ENCODE assay signal across 9 cellular contexts in the genomic region with DNA sequence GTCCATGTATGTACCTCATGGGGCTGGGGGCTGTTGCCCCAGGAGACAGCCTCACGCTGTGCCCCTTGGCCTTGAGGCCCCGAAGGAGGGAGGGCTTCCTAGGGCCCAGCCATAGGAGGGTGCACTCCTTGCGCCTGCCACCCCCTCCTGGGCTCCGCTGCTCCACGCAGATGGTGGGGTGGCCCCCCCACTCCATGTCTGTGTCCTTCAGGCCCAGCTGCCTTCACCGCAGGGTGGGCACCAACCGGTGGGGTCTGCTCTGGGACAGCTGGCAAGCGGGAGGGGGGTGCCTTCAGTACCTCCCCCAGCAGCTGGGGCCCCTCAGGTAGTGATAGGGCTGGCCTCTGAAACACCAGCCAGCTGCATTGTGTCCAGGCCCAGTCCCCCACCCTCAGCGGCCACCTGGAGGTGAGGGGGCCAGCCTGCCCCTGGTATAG. TPM values are rescaled to one million over a fixed set of nuclear protein-coding genes. Genes with fewer than 3 reads are reported as not detected.
DNase-seq lines count a peak whose midpoint lies in the region; ATAC-seq, FAIRE-seq and TF ChIP-seq lines count a peak whose summit lies in the region.
"Had no signal": no experiment of that assay in that cellular context is flagged by ENCODE, and none has a peak within 500 bp of the region (broad histone marks: within the 10 kb centered on the region; RNA-seq: fewer than 3 reads in every experiment).

No MANE protein-coding gene starts in this region.

- H3K27me3 ChIP-seq in osteoblast (ENCODE audit: insufficient read depth, low read length): no peaks in the 10 kb centered on the region
- no peaks in the 10 kb centered on the region for H3K27me3 ChIP-seq in MM.1S (replicated peaks; ENCODE audit: insufficient read depth, low read length)

- no peaks in the 10 kb centered on the region for H3K9me3 ChIP-seq in osteoblast (ENCODE audit: low read depth, low read length)
- H3K9me3 ChIP-seq in MM.1S (replicated peaks; ENCODE audit: insufficient read depth, low read length): no peaks in the 10 kb centered on the region

- H2AFZ ChIP-seq in osteoblast (ENCODE audit: low read length) (no peak overlapping the region), MM.1S (ENCODE audit: low read length) (no peak overlapping the region)

- H4K20me1 ChIP-seq in osteoblast (ENCODE audit: insufficient read depth, low read length) (peaks cover 45% of the 10 kb centered on the region), MM.1S (ENCODE audit: insufficient read depth, low read length) (no peaks in the 10 kb centered on the region; the same call in 1 of the 2 replicates)

- FAIRE-seq in urothelium cell line (lab: Jason Lieb, UNC): no peak

- H3K4me1 Mint-ChIP-seq in stimulated activated naive CD8-positive, alpha-beta T cell treated with anti-CD3 and anti-CD28 coated beads, Interleukin-15, amount 100 ng/mL, for 72 hours: peaks cover 27% of the 10 kb centered on the region
- H3K4me1 Mint-ChIP-seq: activated CD4-positive, alpha-beta memory T cell treated with anti-CD3 and anti-CD28 coated beads, Interleukin-2, amount 10 ng/mL, durations not matched to agents 7 days and 5 days had no signal

- H3K79me2 ChIP-seq in osteoblast (ENCODE audit: insufficient read depth, low read length): peaks cover 58% of the 10 kb centered on the region
- peaks cover 26% of the 10 kb centered on the region for H3K79me2 ChIP-seq in MM.1S (ENCODE audit: low read length)

- ATAC-seq in stimulated activated naive CD8-positive, alpha-beta T cell treated with anti-CD3 and anti-CD28 coated beads, Interleukin-15, amount 100 ng/mL, for 72 hours: peak; percentile 11
- no peak for ATAC-seq in stimulated activated naive CD8-positive, alpha-beta T cell treated with anti-CD3 and anti-CD28 coated beads, Interleukin-15, Interleukin-2, amounts not matched to agents 100 U/mL and 50 U/mL, for 24 hours
- peak; percentile 8 for ATAC-seq in Right ventricle myocardium superior (ENCODE audit: poor library complexity)
- ATAC-seq in GM21576 (IDR thresholded peaks at IDR 0.05; ENCODE audit: unreplicated experiment): no peak

- H3K36me3 ChIP-seq in osteoblast (ENCODE audit: insufficient read depth, low read length): peaks cover 4% of the 10 kb centered on the region
- peaks cover 6% of the 10 kb centered on the region; the same call in 1 of the 2 replicates for H3K36me3 ChIP-seq in MM.1S (replicated peaks; ENCODE audit: insufficient read depth, low read length)

- H3K9ac ChIP-seq in MM.1S (ENCODE audit: low read length): no peak overlapping the region

- no peaks in the 10 kb centered on the region for H3K9me2 ChIP-seq in MM.1S (replicated peaks; ENCODE audit: insufficient read depth, low read length)

- no peak overlapping the region for H3K4me2 ChIP-seq in osteoblast (ENCODE audit: insufficient read depth, low read length)
- no peak overlapping the region for H3K4me2 ChIP-seq in MM.1S (ENCODE audit: low read depth, low read length)

- no peak overlapping the region for H3K4me3 Mint-ChIP-seq in stimulated activated naive CD8-positive, alpha-beta T cell treated with anti-CD3 and anti-CD28 coated beads, Interleukin-15, amount 100 ng/mL, for 72 hours
- H3K4me3 Mint-ChIP-seq: activated CD4-positive, alpha-beta memory T cell treated with anti-CD3 and anti-CD28 coated beads, Interleukin-2, amount 10 ng/mL, durations not matched to agents 7 days and 5 days had no signal

- H3K4me1 ChIP-seq in osteoblast (ENCODE audit: insufficient read depth, low read length) (peaks cover 19% of the 10 kb centered on the region), MM.1S (ENCODE audit: low read length) (no peaks in the 10 kb centered on the region)

- TF ChIP-seq CTCF in osteoblast (IDR thresholded peaks at IDR 0.05; ENCODE audit: extremely low read depth, low read depth, low read length) (no peak), MM.1S (IDR thresholded peaks at IDR 0.05; ENCODE audit: low read length) (no peak)

- no peak overlapping the region for H3K4me3 ChIP-seq in osteoblast (ENCODE audit: insufficient read depth, low read length)
- no peak overlapping the region for H3K4me3 ChIP-seq in MM.1S (ENCODE audit: low read length)

- H3F3A ChIP-seq in MM.1S (ENCODE audit: insufficient read depth, low read length): no peaks in the 10 kb centered on the region

- H3K9me3 Mint-ChIP-seq in stimulated activated naive CD8-positive, alpha-beta T cell treated with anti-CD3 and anti-CD28 coated beads, Interleukin-15, amount 100 ng/mL, for 72 hours: no peaks in the 10 kb centered on the region
- H3K9me3 Mint-ChIP-seq: activated CD4-positive, alpha-beta memory T cell treated with anti-CD3 and anti-CD28 coated beads, Interleukin-2, amount 10 ng/mL, durations not matched to agents 7 days and 5 days had no signal

- intact Hi-C loops in Right ventricle myocardium superior (cut with DNase I): no loop called here

- H3K27ac Mint-ChIP-seq in stimulated activated naive CD8-positive, alpha-beta T cell treated with anti-CD3 and anti-CD28 coated beads, Interleukin-15, amount 100 ng/mL, for 72 hours: no peak overlapping the region
- H3K27ac Mint-ChIP-seq: activated CD4-positive, alpha-beta memory T cell treated with anti-CD3 and anti-CD28 coated beads, Interleukin-2, amount 10 ng/mL, durations not matched to agents 7 days and 5 days had no signal

- no peak for DNase-seq in stimulated activated naive CD8-positive, alpha-beta T cell treated with anti-CD3 and anti-CD28 coated beads, Interleukin-15, amount 100 ng/mL, for 72 hours
- no peak for DNase-seq in stimulated activated naive CD8-positive, alpha-beta T cell treated with anti-CD3 and anti-CD28 coated beads, Interleukin-15, Interleukin-2, amounts not matched to agents 100 U/mL and 50 U/mL, for 24 hours
- no peak for DNase-seq in Right ventricle myocardium superior
- peak; percentile 90 for DNase-seq in osteoblast (ENCODE audit: insufficient read length, low spot score, missing footprints)
- no peak for DNase-seq in MM.1S
- DNase-seq in urothelium cell line (ENCODE audit: low spot score): no peak
- DNase-seq in EL: no peak
- DNase-seq: activated CD4-positive, alpha-beta memory T cell treated with anti-CD3 and anti-CD28 coated beads, Interleukin-2, amount 10 ng/mL, durations not matched to agents 7 days and 5 days had no signal

- H3K27ac ChIP-seq in osteoblast (ENCODE audit: low read depth, low read length): peak overlapping the region; percentile 37
- H3K27ac ChIP-seq in MM.1S (ENCODE audit: low read length): no peak overlapping the region

- H3K27me3 Mint-ChIP-seq in stimulated activated naive CD8-positive, alpha-beta T cell treated with anti-CD3 and anti-CD28 coated beads, Interleukin-15, amount 100 ng/mL, for 72 hours: no peaks in the 10 kb centered on the region
- H3K27me3 Mint-ChIP-seq: activated CD4-positive, alpha-beta memory T cell treated with anti-CD3 and anti-CD28 coated beads, Interleukin-2, amount 10 ng/mL, durations not matched to agents 7 days and 5 days had no signal

RNA-seq across cellular contexts. Expression of a gene that starts 0.3 kb away (rescaled TPM):
- total RNA-seq in Right ventricle myocardium superior (1.6 TPM), osteoblast (0.88 and 1.4 TPM in 2 replicates)

RNA-seq across cellular contexts. Expression of a gene that starts 10.0 kb away (rescaled TPM):
- total RNA-seq in Right ventricle myocardium superior: 143 TPM
- 253 and 278 TPM in 2 replicates for total RNA-seq in osteoblast

RNA-seq across cellular contexts. Expression of a gene that starts 15.6 kb away (rescaled TPM):
- total RNA-seq in Right ventricle myocardium superior (14.8 TPM), osteoblast (4.4 and 4.7 TPM in 2 replicates)

RNA-seq across cellular contexts. Expression of a gene that starts 40.9 kb away (rescaled TPM):
- total RNA-seq in Right ventricle myocardium superior: 65.6 TPM
- total RNA-seq in osteoblast: 34.5 and 51.4 TPM in 2 replicates

RNA-seq across cellular contexts. Expression of a gene that starts 46.9 kb away (rescaled TPM):
- total RNA-seq in Right ventricle myocardium superior (7.3 TPM), osteoblast (5.3 and 5.4 TPM in 2 replicates)

Comparison
In these comparisons a context has a peak if more than half of its experiments do, and no peak if none do; other contexts are left out.
1. ATAC-seq: peak in stimulated activated naive CD8-positive, alpha-beta T cell treated with anti-CD3 and anti-CD28 coated beads, Interleukin-15, amount 100 ng/mL, for 72 hours (single experiment) and Right ventricle myocardium superior (single experiment); none in stimulated activated naive CD8-positive, alpha-beta T cell treated with anti-CD3 and anti-CD28 coated beads, Interleukin-15, Interleukin-2, amounts not matched to agents 100 U/mL and 50 U/mL, for 24 hours (single experiment) and GM21576 (single experiment).